8 cellular contexts compared by ENCODE assay signal in the genomic region with DNA sequence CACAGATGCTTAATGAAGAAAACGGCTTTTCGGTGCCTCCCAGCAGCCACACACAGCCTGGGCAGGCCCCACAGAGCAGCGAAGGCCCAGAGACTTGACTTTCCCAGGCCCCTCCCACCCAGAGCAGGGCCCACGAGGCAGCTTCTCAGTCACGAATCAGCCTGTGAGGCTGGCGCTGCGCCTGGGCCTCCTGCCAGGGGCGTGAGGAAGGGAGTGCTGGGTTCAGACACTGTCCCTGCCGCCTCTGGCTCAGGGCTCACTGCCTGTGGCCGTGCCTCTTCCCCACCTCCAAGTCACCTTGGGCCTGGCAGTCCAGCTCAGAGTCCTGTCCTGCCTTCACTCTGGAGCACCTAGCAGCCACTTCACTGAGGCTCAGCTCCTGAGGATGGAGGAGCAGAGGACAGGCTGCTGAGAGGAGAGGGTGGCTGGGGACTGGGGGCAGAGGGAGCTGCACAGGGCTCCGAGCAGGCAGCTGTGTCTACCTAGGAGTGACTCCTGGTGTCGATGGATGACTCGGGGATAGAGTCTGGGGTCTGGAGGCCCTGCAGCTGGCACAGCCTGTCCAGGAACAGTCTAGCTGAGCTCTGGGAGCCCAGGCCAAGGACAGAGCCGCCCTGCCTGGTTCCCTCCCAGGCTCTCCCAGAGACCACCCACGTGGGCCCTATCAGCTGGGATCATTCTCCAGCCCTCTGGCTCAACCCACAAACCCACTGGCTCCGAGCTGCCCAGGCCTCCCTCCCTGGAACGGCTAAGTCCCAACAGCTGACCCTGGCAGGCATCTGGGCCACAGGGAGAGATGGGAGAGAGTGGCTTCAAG. TPM values are rescaled to one million over a fixed set of nuclear protein-coding genes. Genes with fewer than 3 reads are reported as not detected.
DNase-seq lines count a peak whose midpoint lies in the region; ATAC-seq and TF ChIP-seq lines count a peak whose summit lies in the region.

No MANE protein-coding gene starts in this region.

- H3K4me3 ChIP-seq in brain microvascular endothelial cell (ENCODE audit: low read depth, low read length) (no peak overlapping the region), skeletal muscle satellite cell (ENCODE audit: low read length) (no peak overlapping the region)

- no peak for TF ChIP-seq CTCF in brain microvascular endothelial cell (IDR thresholded peaks at IDR 0.05; ENCODE audit: low read depth, low read length, missing control alignments)

- peak overlapping the region; percentile 9 for H3K27ac ChIP-seq in brain microvascular endothelial cell

- DNase-seq in DMS 273 (lab: John Stamatoyannopoulos, UW; ENCODE audit: unreplicated experiment), result peak; percentile 90
- DNase-seq in NCI-H1105 (lab: John Stamatoyannopoulos, UW), result peak; percentile 58
- DNase-seq in brain microvascular endothelial cell, result peak; percentile 79
- DNase-seq in inferior parietal cortex (ENCODE audit: extremely low spot score), result peak; percentile 35
- DNase-seq in activated CD4-positive, alpha-beta T cell treated with anti-CD3 and anti-CD28 coated beads, Interleukin-2, amount 50 U/mL, for 4 hours, result no peak

- H3K4me2 ChIP-seq in skeletal muscle satellite cell (ENCODE audit: low read length), result peak overlapping the region; percentile 12

- peaks cover 31% of the 10 kb centered on the region for H3K4me1 ChIP-seq in skeletal muscle satellite cell (ENCODE audit: control insufficient read depth, insufficient read depth, low read length)

- ATAC-seq in GM19467 (IDR thresholded peaks at IDR 0.05; ENCODE audit: unreplicated experiment) (no peak), GM21737 (IDR thresholded peaks at IDR 0.05; ENCODE audit: unreplicated experiment) (no peak)

- in situ Hi-C loops in brain microvascular endothelial cell (cut with HindIII; ENCODE audit: low pct_ligation_motif_present, low sequenced_read_pairs), result no loop called here

- H3K27me3 ChIP-seq in brain microvascular endothelial cell (replicated peaks), result no peaks in the 10 kb centered on the region
- no peaks in the 10 kb centered on the region for H3K27me3 ChIP-seq in skeletal muscle satellite cell (ENCODE audit: control insufficient read depth, insufficient read depth, low read length)

- H3K9ac ChIP-seq in skeletal muscle satellite cell (ENCODE audit: low read depth, low read length), result peak overlapping the region; percentile 73

- no peaks in the 10 kb centered on the region for H3K9me3 ChIP-seq in skeletal muscle satellite cell (replicated peaks; ENCODE audit: low read length)

- H3K36me3 ChIP-seq in brain microvascular endothelial cell (replicated peaks) (no peaks in the 10 kb centered on the region), skeletal muscle satellite cell (ENCODE audit: insufficient read depth, low read length) (no peaks in the 10 kb centered on the region)

RNA-seq across cellular contexts. Expression of gene FOSL2, which starts 36.4 kb away (rescaled TPM):
- 31.2 and 44.6 TPM in 2 replicates for total RNA-seq in skeletal muscle satellite cell (2012; rRNA removed)

Comparison
In these comparisons a context has a peak if more than half of its experiments do, and no peak if none do; other contexts are left out.
1. DNase-seq: peak in DMS 273 (single experiment), NCI-H1105 (single experiment), brain microvascular endothelial cell (single experiment) and inferior parietal cortex (single experiment); none in activated CD4-positive, alpha-beta T cell treated with anti-CD3 and anti-CD28 coated beads, Interleukin-2, amount 50 U/mL, for 4 hours (0 of 2).